Comparison of ENCODE assay signal across 1 cellular context in genomic region chr9:111113712-111114111, GRCh38.
TF ChIP-seq lines count a peak whose summit lies in the region.

No MANE protein-coding gene starts in this region.

TF ChIP-seq in IMR-90, 13 proteins besides CTCF, POLR2A, EP300 and RAD21:
- TF ChIP-seq MAZ (IDR thresholded peaks at IDR 0.05; ENCODE audit: borderline replicate concordance, low read depth, low read length) (no peak), RCOR1 (IDR thresholded peaks at IDR 0.05; ENCODE audit: insufficient replicate concordance, low read length) (no peak), MAFK (IDR thresholded peaks at IDR 0.05; ENCODE audit: low read depth, low read length) (no peak), ELK1 (IDR thresholded peaks at IDR 0.05; ENCODE audit: borderline replicate concordance, low read depth, low read length) (no peak), BHLHE40 (IDR thresholded peaks at IDR 0.05; ENCODE audit: low read depth, low read length) (no peak), SMC3 (IDR thresholded peaks at IDR 0.05; ENCODE audit: low read depth, low read length) (no peak), FOS (IDR thresholded peaks at IDR 0.05; ENCODE audit: low read depth, low read length) (no peak), CEBPB (IDR thresholded peaks at IDR 0.05; ENCODE audit: low read depth, low read length) (no peak), RFX5 (IDR thresholded peaks at IDR 0.05; ENCODE audit: low read depth, low read length) (no peak), NFE2L2 (IDR thresholded peaks at IDR 0.05; ENCODE audit: low read depth, low read length) (no peak), USF2 (IDR thresholded peaks at IDR 0.05; ENCODE audit: low read depth, low read length) (no peak), MXI1 (IDR thresholded peaks at IDR 0.05; ENCODE audit: borderline replicate concordance, low read depth, low read length) (no peak), CHD1 (IDR thresholded peaks at IDR 0.05; ENCODE audit: low read depth, low read length) (no peak)
